ENCODE assay signal across 9 cellular contexts in the genomic region with DNA sequence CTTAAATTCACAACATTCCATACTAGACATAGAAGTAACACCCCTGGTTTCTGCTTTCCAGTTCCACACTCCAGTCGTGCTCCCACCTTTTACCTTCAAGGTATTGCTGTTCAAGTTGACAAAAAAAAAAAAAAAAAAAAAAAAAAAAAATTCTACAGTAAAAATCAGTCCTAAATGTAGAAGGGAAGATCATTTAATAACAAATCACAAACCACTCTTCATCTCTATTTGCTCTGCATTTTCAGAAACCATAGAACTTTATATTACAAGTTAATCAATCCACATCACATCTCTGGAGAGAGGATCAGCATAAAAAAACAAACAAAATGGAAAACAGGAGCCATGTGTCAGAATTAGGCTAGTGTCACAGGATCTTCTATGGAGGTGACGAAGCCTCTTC.
DNase-seq lines count a peak whose midpoint lies in the region; ATAC-seq and TF ChIP-seq lines count a peak whose summit lies in the region.
"Had no signal": no experiment of that assay in that cellular context is flagged by ENCODE, and none has a peak within 500 bp of the region (broad histone marks: within the 10 kb centered on the region; RNA-seq: fewer than 3 reads in every experiment).

No MANE protein-coding gene starts in this region.

- no peak overlapping the region for H2AFZ ChIP-seq in ACC112 (ENCODE audit: low read length, unreplicated experiment)

- no peak for ATAC-seq in HG02642 (IDR thresholded peaks at IDR 0.05; ENCODE audit: poor library complexity, unreplicated experiment)

- peaks cover 99% of the 10 kb centered on the region for H3K79me2 ChIP-seq in ACC112 (ENCODE audit: control insufficient read depth, insufficient read depth, low read length, unreplicated experiment)

- no peaks in the 10 kb centered on the region for H3K9me3 ChIP-seq in mucosa of stomach (ENCODE audit: control insufficient read depth, low read length)

- intact Hi-C loops in MCF 10A (cut with micrococcal nuclease): loop anchor here (2.0 kb wide), 2 partner anchors 28 to 44 kb away; no protein-coding TSS in a partner anchor

- H3K4me3 ChIP-seq in ACC112 (ENCODE audit: low read depth, low read length): peak overlapping the region; percentile 75
- H3K4me3 ChIP-seq in mucosa of stomach (ENCODE audit: low read length): peak overlapping the region; percentile 58

- CTCF ChIA-PET in HEK293T (lab: Yijun Ruan, JAX) (interaction anchor here (0.6 to 1.5 kb wide), 3 partner anchors 42 to 587 kb away, joined by 3 read pairs; no protein-coding TSS in a partner anchor), MCF 10A (lab: Yijun Ruan, JAX) (interaction anchor here (0.7 to 9.1 kb wide), 8 partner anchors 10 to 67 kb away, joined by 3 to 123 read pairs (median 5); no protein-coding TSS in a partner anchor)

- POLR2A ChIA-PET in HEK293T (lab: Yijun Ruan, JAX) (interaction anchor here (1.9 kb wide), 1 partner anchor 12 kb away, joined by 4 read pairs; no protein-coding TSS in a partner anchor), MCF 10A (lab: Yijun Ruan, JAX) (interaction anchor here (0.7 to 7.2 kb wide), 15 partner anchors 10 to 100 kb away, joined by 3 to 106 read pairs (median 20); no protein-coding TSS in a partner anchor)

- peak overlapping the region; percentile 81 for H3K9ac ChIP-seq in mucosa of stomach (ENCODE audit: low read length)

- H3K4me1 ChIP-seq in ACC112 (ENCODE audit: control insufficient read depth, insufficient read depth, low read length, unreplicated experiment) (peaks cover 56% of the 10 kb centered on the region), mucosa of stomach (ENCODE audit: control insufficient read depth, insufficient read depth, low read length) (peaks cover 16% of the 10 kb centered on the region)

- TF ChIP-seq CTCF in MCF 10A (IDR thresholded peaks at IDR 0.05; ENCODE audit: unreplicated experiment): no peak

- H3K9me3 Mint-ChIP-seq in MCF 10A (ENCODE audit: unreplicated experiment): no peaks in the 10 kb centered on the region

- peaks cover 60% of the 10 kb centered on the region for H3K4me1 Mint-ChIP-seq in MCF 10A (ENCODE audit: insufficient read depth, unreplicated experiment)

- H3K36me3 ChIP-seq in ACC112 (ENCODE audit: insufficient read depth, low read length) (peaks cover 20% of the 10 kb centered on the region), mucosa of stomach (ENCODE audit: control insufficient read depth, insufficient read depth, low read length) (no peaks in the 10 kb centered on the region)

- BruUV-seq in MCF 10A (replicated peaks; lab: Mats Ljungman, UMichigan): no TSS peak

- peaks cover 69% of the 10 kb centered on the region for H3K36me3 Mint-ChIP-seq in MCF 10A (ENCODE audit: insufficient read depth, unreplicated experiment)

- H3K27me3 ChIP-seq in ACC112 (ENCODE audit: insufficient read depth, low read length) (no peaks in the 10 kb centered on the region), mucosa of stomach (ENCODE audit: control insufficient read depth, insufficient read depth, low read length) (no peaks in the 10 kb centered on the region)

- H3K27ac Mint-ChIP-seq in MCF 10A (ENCODE audit: low read depth, unreplicated experiment): peak overlapping the region; percentile 90

- H3K27me3 Mint-ChIP-seq in MCF 10A (ENCODE audit: insufficient read depth, unreplicated experiment): no peaks in the 10 kb centered on the region

- peak overlapping the region; percentile 76 for H3K4me3 Mint-ChIP-seq in MCF 10A (ENCODE audit: unreplicated experiment)

- no peak for DNase-seq in HEK293T (ENCODE audit: extremely low spot score)
- DNase-seq in MCF 10A (ENCODE audit: unreplicated experiment): no peak
- no peak for DNase-seq in NCI-H1417 treated with DMSO at 0.1 percent for 48 hours (lab: John Stamatoyannopoulos, UW)
- no peak for DNase-seq in NCI-H1092 treated with DMSO at 0.1 percent for 48 hours (lab: John Stamatoyannopoulos, UW)
- no peak for DNase-seq in NCI-H345 (lab: John Stamatoyannopoulos, UW)
- DNase-seq: NCI-H187 treated with DMSO at 0.1 percent for 48 hours had no signal

- H3K27ac ChIP-seq in ACC112 (ENCODE audit: low read depth, low read length): peak overlapping the region; percentile 97

TF ChIP-seq in HEK293T, 16 proteins besides CTCF, POLR2A, EP300 and RAD21:
- TF ChIP-seq ZNF384 (IDR thresholded peaks at IDR 0.05): peak; percentile 75
- TF ChIP-seq, protein P1, sequence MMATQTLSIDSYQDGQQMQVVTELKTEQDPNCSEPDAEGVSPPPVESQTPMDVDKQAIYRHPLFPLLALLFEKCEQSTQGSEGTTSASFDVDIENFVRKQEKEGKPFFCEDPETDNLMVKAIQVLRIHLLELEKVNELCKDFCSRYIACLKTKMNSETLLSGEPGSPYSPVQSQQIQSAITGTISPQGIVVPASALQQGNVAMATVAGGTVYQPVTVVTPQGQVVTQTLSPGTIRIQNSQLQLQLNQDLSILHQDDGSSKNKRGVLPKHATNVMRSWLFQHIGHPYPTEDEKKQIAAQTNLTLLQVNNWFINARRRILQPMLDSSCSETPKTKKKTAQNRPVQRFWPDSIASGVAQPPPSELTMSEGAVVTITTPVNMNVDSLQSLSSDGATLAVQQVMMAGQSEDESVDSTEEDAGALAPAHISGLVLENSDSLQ (IDR thresholded peaks at IDR 0.05): no peak
